ENCODE assay signal across 21 cellular contexts in genomic region chr10:3734111-3734510, GRCh38.
"Had no signal": no experiment of that assay in that cellular context is flagged by ENCODE, and none has a peak within 500 bp of the region (broad histone marks: within the 10 kb centered on the region; RNA-seq: fewer than 3 reads in every experiment).

No MANE protein-coding gene starts in this region.

- H3K4me2 ChIP-seq: neural progenitor cell, smooth muscle cell had no signal

- H3K36me3 ChIP-seq: neural progenitor cell, tibial artery had no signal

- H3K27me3 Mint-ChIP-seq: activated T-cell treated with anti-CD3 and anti-CD28 coated beads, Interleukin-2, amount 50 U/mL, for 24 hours had no signal

- H3K27ac ChIP-seq: body of pancreas, foreskin keratinocyte, neural progenitor cell, tibial artery, VCaP had no signal

- H3K27ac Mint-ChIP-seq: activated T-cell treated with anti-CD3 and anti-CD28 coated beads, Interleukin-2, amount 50 U/mL, for 24 hours; neural progenitor cell had no signal

- H3K27me3 ChIP-seq: body of pancreas, foreskin keratinocyte, neural progenitor cell, tibial artery had no signal

- H3K4me3 Mint-ChIP-seq: activated T-cell treated with anti-CD3 and anti-CD28 coated beads, Interleukin-2, amount 50 U/mL, for 24 hours; naive thymus-derived CD8-positive, alpha-beta T cell; neural progenitor cell had no signal

- H3K36me3 Mint-ChIP-seq: neural progenitor cell had no signal

- H3K4me1 ChIP-seq: body of pancreas, foreskin keratinocyte, neural progenitor cell, tibial artery had no signal

- H3K9me3 ChIP-seq: body of pancreas, tibial artery had no signal

- ATAC-seq: body of pancreas; foreskin keratinocyte; left lobe of liver; naive thymus-derived CD8-positive, alpha-beta T cell; sciatic nerve had no signal

- H3K4me3 ChIP-seq: body of pancreas, lung, neural progenitor cell, smooth muscle cell, tibial artery had no signal

- H3K9ac ChIP-seq: neural progenitor cell had no signal

- DNase-seq: activated CD4-positive, alpha-beta T cell treated with anti-CD3 and anti-CD28 coated beads, Interleukin-2, amount 50 U/mL, for 1 hour; activated CD8-positive, alpha-beta memory T cell treated with anti-CD3 and anti-CD28 coated beads, Interleukin-2, amount 50 U/mL, for 4 hours; activated naive CD4-positive, alpha-beta T cell treated with Interleukin-2 at 50 U/mL for 16 hours; activated T-cell treated with anti-CD3 and anti-CD28 coated beads, Interleukin-2, amount 50 U/mL, for 24 hours; anterior cingulate cortex; body of pancreas; foreskin keratinocyte; naive thymus-derived CD8-positive, alpha-beta T cell; posterior cingulate gyrus; stimulated activated CD4-positive, alpha-beta T cell treated with anti-CD3 and anti-CD28 coated beads, Interleukin-15, amount 100 ng/mL, for 24 hours; stimulated activated CD4-positive, alpha-beta T cell treated with anti-CD3 and anti-CD28 coated beads, Interleukin-2, amount 100 ng/mL, for 48 hours; stimulated activated CD8-positive, alpha-beta memory T cell treated with anti-CD3 and anti-CD28 coated beads, Interleukin-4, amount 100 ng/mL, for 48 hours; stimulated activated naive CD4-positive, alpha-beta T cell treated with Interleukin-2 at 50 U/mL for 16 hours; substantia nigra; tibial artery had no signal
